13 cellular contexts compared by ENCODE assay signal in the genomic region with DNA sequence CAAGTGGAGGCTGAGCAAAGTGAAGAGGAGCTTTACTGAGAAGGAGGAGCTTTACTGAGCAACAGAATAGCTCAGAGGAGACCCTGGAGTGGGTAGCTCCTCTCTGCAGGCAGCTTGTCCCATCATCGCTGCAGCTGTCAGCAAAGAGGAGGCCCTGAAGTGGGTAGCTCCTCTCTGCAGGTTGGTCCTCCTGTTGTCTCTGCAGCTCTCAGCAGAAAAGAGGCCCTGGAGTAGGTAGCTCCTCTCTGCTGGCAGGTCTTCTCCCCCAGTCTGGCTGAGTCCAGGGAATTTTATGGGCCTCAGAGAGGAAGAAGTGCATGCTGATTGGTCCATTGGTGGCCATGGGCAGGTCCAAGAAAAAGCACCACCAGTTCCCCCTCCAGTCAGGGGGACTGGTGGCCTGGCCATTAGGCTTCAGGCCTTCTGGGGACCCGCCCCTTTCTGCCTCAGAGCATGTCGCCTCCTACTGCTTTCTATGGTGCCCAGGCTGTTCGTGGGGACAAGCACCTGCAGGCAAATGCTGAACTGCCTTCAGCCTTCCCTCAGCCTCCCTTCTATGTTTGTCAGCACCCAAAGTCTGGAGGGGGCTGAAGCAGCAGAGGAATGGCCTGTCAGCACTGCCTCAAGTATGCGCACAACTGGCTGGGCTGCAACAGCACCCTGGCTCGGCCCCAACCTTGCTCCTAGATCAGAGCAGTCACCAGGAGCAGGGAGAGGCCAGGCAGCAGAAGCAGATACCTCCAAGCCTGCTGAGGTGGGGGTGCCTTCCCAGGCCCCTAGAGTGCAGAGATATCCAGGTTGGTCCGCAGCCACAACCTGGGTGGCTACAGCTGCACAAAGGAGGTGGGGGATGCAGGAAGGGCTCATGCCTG. TPM values are rescaled to one million over a fixed set of nuclear protein-coding genes. Genes with fewer than 3 reads are reported as not detected.
DNase-seq lines count a peak whose midpoint lies in the region; ATAC-seq and TF ChIP-seq lines count a peak whose summit lies in the region.
"Had no signal": no experiment of that assay in that cellular context is flagged by ENCODE, and none has a peak within 500 bp of the region (broad histone marks: within the 10 kb centered on the region; RNA-seq: fewer than 3 reads in every experiment).

No MANE protein-coding gene starts in this region.

- ATAC-seq in Right ventricle myocardium inferior (peak; percentile 54), heart right ventricle (peak in 7 of 8 donors; percentile 19 to 83 (median 49))

- H3K9me3 ChIP-seq in right atrium auricular region (no peaks in the 10 kb centered on the region), heart right ventricle (peaks cover 0 to 19% (median 0%) of the 10 kb centered on the region in 11 donors), thyroid gland (no peaks in the 10 kb centered on the region)

- WGBS in heart right ventricle, 2 donors, result 79 to 84% methylated on average over 7 of the region's 7 CpGs
- WGBS in thyroid gland, 2 donors, result 97 to 98% methylated on average over 4 to 6 of the region's 7 CpGs

- TF ChIP-seq CTCF in right atrium auricular region (IDR thresholded peaks at IDR 0.05), result no peak
- TF ChIP-seq CTCF in heart right ventricle (IDR thresholded peaks at IDR 0.05), result no peak
- no peak for TF ChIP-seq CTCF in thyroid gland (IDR thresholded peaks at IDR 0.05)

- DNase-seq in Right ventricle myocardium inferior (ENCODE audit: missing footprints), result peak; percentile 43
- no peak for DNase-seq in right atrium auricular region (ENCODE audit: low spot score)
- peak; percentile 22 for DNase-seq in LHCN-M2 (ENCODE audit: low read depth)
- DNase-seq in heart right ventricle, result peak; percentile 11 to 54
- DNase-seq in stimulated activated CD4-positive, alpha-beta T cell treated with anti-CD3 and anti-CD28 coated beads, Interleukin-12 subunit alpha, Interleukin-12 subunit beta, amount 100 ng/mL, for 4 hours, result no peak
- no peak for DNase-seq in thyroid gland
- DNase-seq in foreskin melanocyte, result no peak
- DNase-seq: COR-L47, DMS79, NCI-H1417, NCI-H187 treated with DMSO at 0.1 percent for 48 hours, NCI-H69 had no signal

- H3K27me3 ChIP-seq in right atrium auricular region (no peaks in the 10 kb centered on the region), heart right ventricle (no peaks in the 10 kb centered on the region), thyroid gland (no peaks in the 10 kb centered on the region)

- TF ChIP-seq POLR2A in thyroid gland (IDR thresholded peaks at IDR 0.05), result no peak

- no peak overlapping the region for H3K27ac ChIP-seq in right atrium auricular region
- H3K27ac ChIP-seq in heart right ventricle, result peak overlapping the region in 1 of 10 donors; percentile 10
- no peak overlapping the region for H3K27ac ChIP-seq in thyroid gland

- H3K4me3 ChIP-seq in right atrium auricular region (no peak overlapping the region), heart right ventricle (no peak overlapping the region), thyroid gland (replicated peaks in 1 of 3) (no peak overlapping the region)
- H3K4me3 ChIP-seq: HAP-1 had no signal

- peaks cover 0 to 10% of the 10 kb centered on the region in 2 donors for H3K4me1 ChIP-seq in right atrium auricular region
- H3K4me1 ChIP-seq in heart right ventricle, result peaks cover 0 to 26% (median 13%) of the 10 kb centered on the region in 9 donors
- H3K4me1 ChIP-seq in thyroid gland, result peaks cover 0 to 6% of the 10 kb centered on the region in 2 donors
- H3K4me1 ChIP-seq: HAP-1 had no signal

- H3K36me3 ChIP-seq in right atrium auricular region (no peaks in the 10 kb centered on the region), heart right ventricle (peaks cover 0 to 17% (median 0%) of the 10 kb centered on the region in 9 donors), thyroid gland (no peaks in the 10 kb centered on the region)
- H3K36me3 ChIP-seq: HAP-1 had no signal

- intact Hi-C loops in Right ventricle myocardium inferior (cut with DNase I) (no loop called here), heart right ventricle (cut with DNase I) (loop anchor here in 1 of 10 donors (10.0 kb wide), 1 partner anchor 51 kb away; no protein-coding TSS in a partner anchor), thyroid gland (cut with DNase I) (no loop called here)

RNA-seq across cellular contexts. Expression of gene ZSCAN30, which starts 5.9 kb away (rescaled TPM):
- total RNA-seq in Right ventricle myocardium inferior (9.5 TPM), right atrium auricular region (10 to 100 TPM; 12.8 to 18.7 TPM), LHCN-M2 (2014; rRNA removed) (11.5 and 19.1 TPM in 2 replicates), heart right ventricle (10 to 100 TPM; 11.6 to 16.4 (median 14.2) TPM), thyroid gland (10 to 100 TPM; 33.7 to 49.6 (median 41.8) TPM)
- polyA plus RNA-seq in LHCN-M2 (2012), result 6.9 TPM
- 10 to 100 TPM in 1 of 2 donors, 1 to 10 TPM in 1; 3.8 to 31.5 TPM for polyA plus RNA-seq in heart right ventricle

RNA-seq across cellular contexts. Expression of gene ZNF397, which starts 43.3 kb away (rescaled TPM):
- total RNA-seq in Right ventricle myocardium inferior, result 15.5 TPM
- total RNA-seq in right atrium auricular region, result 10 to 100 TPM; 11.3 to 12.0 TPM
- 10.2 and 15.0 TPM in 2 replicates for total RNA-seq in LHCN-M2 (2014; rRNA removed)
- polyA plus RNA-seq in LHCN-M2 (2012), result 6.0 TPM
- total RNA-seq in heart right ventricle, result 10 to 100 TPM; 12.7 to 18.6 (median 14.6) TPM
- 10 to 100 TPM in 1 of 2 donors, 1 to 10 TPM in 1; 7.6 to 12.1 TPM for polyA plus RNA-seq in heart right ventricle
- total RNA-seq in thyroid gland, result 10 to 100 TPM; 30.8 to 52.8 (median 36.8) TPM

Comparison
In these comparisons a context has a peak if more than half of its experiments do, and no peak if none do; other contexts are left out.
1. DNase-seq: peak in Right ventricle myocardium inferior (single experiment), LHCN-M2 (single experiment) and heart right ventricle (2 of 2); none in right atrium auricular region (single experiment), stimulated activated CD4-positive, alpha-beta T cell treated with anti-CD3 and anti-CD28 coated beads, Interleukin-12 subunit alpha, Interleukin-12 subunit beta, amount 100 ng/mL, for 4 hours (single experiment), thyroid gland (0 of 2) and foreskin melanocyte (single experiment).